ENCODE assay signal across 21 cellular contexts in the genomic region with DNA sequence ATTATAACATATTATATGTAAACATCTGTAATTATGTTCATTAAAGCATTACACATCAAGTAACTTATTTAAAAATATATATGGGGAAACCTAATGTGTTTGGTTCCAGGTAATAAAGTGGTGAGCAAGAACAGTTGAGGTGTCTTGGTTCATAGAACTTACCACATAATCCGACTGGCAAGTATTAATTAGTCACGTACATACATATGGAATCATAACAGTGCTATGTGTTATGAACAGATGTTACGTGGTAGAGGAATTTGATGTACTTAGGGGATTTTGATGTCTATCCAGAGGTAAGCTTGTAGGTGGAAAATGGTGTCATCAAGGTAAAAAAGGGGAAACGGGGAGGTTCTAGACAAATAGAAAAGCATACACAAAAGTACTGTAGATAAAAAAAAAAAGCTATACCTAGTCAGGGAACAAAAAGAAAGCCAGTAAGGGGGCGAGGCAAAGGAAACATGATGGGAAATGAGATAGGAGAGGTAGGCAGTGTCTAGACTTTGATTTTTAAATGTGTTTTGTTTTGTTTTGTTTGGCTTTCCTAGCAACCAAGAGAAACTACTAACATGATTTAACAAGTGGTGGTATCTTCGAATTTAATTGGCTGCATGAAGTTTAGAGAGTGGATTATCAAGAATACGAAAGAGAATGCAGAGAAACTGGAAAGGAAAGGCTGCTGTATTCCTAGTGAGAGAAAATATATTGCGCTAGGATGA.
"Had no signal": no experiment of that assay in that cellular context is flagged by ENCODE, and none has a peak within 500 bp of the region (broad histone marks: within the 10 kb centered on the region; RNA-seq: fewer than 3 reads in every experiment).

No MANE protein-coding gene starts in this region.

- DNase-seq: cortex of kidney; dorsolateral prefrontal cortex; effector CD8-positive, alpha-beta T cell; left colon; left ventricle myocardium superior; nucleus accumbens; ovary; right cardiac atrium; stimulated activated CD4-positive, alpha-beta T cell treated with anti-CD3 and anti-CD28 coated beads, Interleukin-4, amount 100 ng/mL, for 1 hour; stimulated activated CD8-positive, alpha-beta memory T cell treated with anti-CD3 and anti-CD28 coated beads, Interleukin-4, amount 100 ng/mL, for 48 hours; stimulated activated naive CD8-positive, alpha-beta T cell treated with anti-CD3 and anti-CD28 coated beads, Interleukin-15, Interleukin-2, amounts not matched to agents 100 U/mL and 50 U/mL, for 24 hours; thyroid gland; upper lobe of left lung; uterus had no signal

- H3K4me1 ChIP-seq: neural progenitor cell, suprapubic skin, thyroid gland, upper lobe of left lung, uterus had no signal

- H3K27me3 ChIP-seq: esophagus muscularis mucosa, neural progenitor cell, ovary, suprapubic skin, thyroid gland, upper lobe of left lung, uterus had no signal

- ATAC-seq: left colon; left ventricle myocardium superior; natural killer cell treated with Interleukin-12 subunit alpha and Interleukin-12 subunit beta and Interleukin-15 and Interleukin-18, amount 100 ng/mL, for 72 hours; right cardiac atrium; stimulated activated effector memory CD8-positive, alpha-beta T cell treated with anti-CD3 and anti-CD28 coated beads, Interleukin-12 subunit alpha, Interleukin-12 subunit beta, amount 100 ng/mL, for 72 hours; stimulated activated naive CD8-positive, alpha-beta T cell treated with anti-CD3 and anti-CD28 coated beads, Interleukin-15, Interleukin-2, amounts not matched to agents 100 U/mL and 50 U/mL, for 24 hours had no signal

- H3K36me3 ChIP-seq: esophagus muscularis mucosa, neural progenitor cell, ovary, suprapubic skin, thyroid gland, upper lobe of left lung, uterus had no signal

- H3K9me3 ChIP-seq: esophagus muscularis mucosa, ovary, suprapubic skin, thyroid gland, upper lobe of left lung, uterus had no signal

- H3K27ac ChIP-seq: dorsolateral prefrontal cortex, epithelial cell of prostate, esophagus muscularis mucosa, neural progenitor cell, ovary, suprapubic skin, thyroid gland, upper lobe of left lung, uterus had no signal

- H3K4me3 ChIP-seq: dorsolateral prefrontal cortex, esophagus muscularis mucosa, lung, neural progenitor cell, ovary, suprapubic skin, thyroid gland, upper lobe of left lung, uterus had no signal
